Comparison of ENCODE assay signal across 10 cellular contexts in the genomic region with DNA sequence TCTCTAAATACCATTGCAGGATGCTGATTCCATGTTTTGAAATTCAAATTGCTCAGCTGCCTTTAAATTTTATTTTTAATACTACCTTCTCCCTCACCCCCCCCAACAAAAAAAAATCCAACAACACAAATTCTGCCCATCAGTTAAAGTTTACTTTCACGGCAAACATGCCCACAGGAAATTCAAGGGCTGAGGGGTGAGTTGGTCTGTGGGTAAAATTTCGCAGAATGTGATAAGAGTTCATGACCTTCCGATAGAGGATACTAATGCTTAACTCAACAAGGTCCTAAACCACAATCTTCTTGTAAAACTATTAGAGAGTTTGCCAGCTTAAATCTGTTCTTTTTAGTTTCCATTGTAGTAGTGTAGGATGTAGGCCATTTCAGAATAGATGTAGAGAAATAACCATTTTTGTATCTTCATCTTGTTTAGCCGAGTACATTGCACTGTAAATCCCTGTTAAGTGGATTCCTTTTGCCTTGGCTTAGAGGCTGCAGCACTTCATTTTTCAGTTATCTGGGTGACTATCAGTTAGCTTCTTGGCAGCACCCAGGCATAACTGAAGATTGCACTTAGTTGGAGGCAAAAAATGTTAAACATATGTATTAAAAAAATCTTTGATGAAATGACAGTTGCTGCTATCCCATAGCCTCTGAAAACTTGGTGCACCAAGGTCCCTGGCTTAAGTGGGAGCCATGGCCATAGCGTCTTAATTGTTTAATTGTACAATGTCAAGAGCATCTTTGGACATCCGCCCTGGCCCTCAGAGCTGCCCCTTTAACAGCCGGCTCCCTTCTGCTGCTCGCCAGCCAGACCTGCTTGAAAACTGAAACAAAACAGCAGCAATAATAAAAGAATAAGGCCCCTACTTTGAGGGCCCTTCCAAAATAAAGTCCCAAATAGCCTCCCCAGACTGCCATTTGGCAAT.
DNase-seq lines count a peak whose midpoint lies in the region; FAIRE-seq and TF ChIP-seq lines count a peak whose summit lies in the region.
"Had no signal": no experiment of that assay in that cellular context is flagged by ENCODE, and none has a peak within 500 bp of the region (broad histone marks: within the 10 kb centered on the region; RNA-seq: fewer than 3 reads in every experiment).

No MANE protein-coding gene starts in this region.

- H2AFZ ChIP-seq in neural progenitor cell (replicated peaks): no peak overlapping the region

- H3K79me2 ChIP-seq in neural progenitor cell (ENCODE audit: low read depth): peaks cover 75% of the 10 kb centered on the region

- H3K36me3 ChIP-seq in endodermal cell (ENCODE audit: control insufficient read depth, insufficient read depth, low read length) (no peaks in the 10 kb centered on the region), neural progenitor cell (no peaks in the 10 kb centered on the region)

- TF ChIP-seq CTCF in endodermal cell (conservative IDR thresholded peaks at IDR 0.05) (no peak), neural progenitor cell (IDR thresholded peaks at IDR 0.05) (no peak), coronary artery (IDR thresholded peaks at IDR 0.05) (no peak)

- H3K9ac ChIP-seq in endodermal cell (ENCODE audit: extremely low read depth, low read length, poor library complexity, severe bottlenecking): no peak overlapping the region
- no peak overlapping the region for H3K9ac ChIP-seq in neural progenitor cell

- peaks cover 59% of the 10 kb centered on the region for H4K20me1 ChIP-seq in neural progenitor cell (ENCODE audit: low read depth)

- peaks cover 40% of the 10 kb centered on the region for H3K27me3 Mint-ChIP-seq in endodermal cell (ENCODE audit: insufficient read depth)
- peaks cover 16% of the 10 kb centered on the region for H3K27me3 Mint-ChIP-seq in neural progenitor cell (ENCODE audit: insufficient read depth, low read depth)

- peaks cover 58% of the 10 kb centered on the region for H3F3A ChIP-seq in neural progenitor cell (ENCODE audit: low read depth)

- no peaks in the 10 kb centered on the region for H3K9me3 ChIP-seq in endodermal cell (ENCODE audit: control insufficient read depth, low read length)
- no peaks in the 10 kb centered on the region for H3K9me3 ChIP-seq in neural progenitor cell (ENCODE audit: low read depth)

- H3K4me2 ChIP-seq in neural progenitor cell: peak overlapping the region; percentile 99

- peak; percentile 9 for FAIRE-seq in GM18507 (lab: Jason Lieb, UNC)
- FAIRE-seq: GM12892 had no signal

- DNase-seq in GM18507 (ENCODE audit: extremely low spot score, insufficient read length, low read depth) (no peak), NCI-H524 treated with DMSO at 0.1 percent for 48 hours (lab: John Stamatoyannopoulos, UW) (peak; percentile 32), endodermal cell (no peak), neural progenitor cell (ENCODE audit: low spot score) (no peak), coronary artery (ENCODE audit: low spot score) (no peak), SIG-M5 treated with dmso at 0.1 percent for 504 hours (lab: John Stamatoyannopoulos, UW; ENCODE audit: unreplicated experiment) (no peak), NCI-H1694 treated with DMSO at 0.1 percent for 48 hours (lab: John Stamatoyannopoulos, UW) (no peak)
- DNase-seq: activated CD4-positive, alpha-beta T cell treated with anti-CD3 and anti-CD28 coated beads, Interleukin-2, amount 50 U/mL, for 48 hours; DMS 273 treated with DMSO at 0.1 percent for 48 hours had no signal

- H3K4me3 Mint-ChIP-seq in endodermal cell (peak overlapping the region; percentile 67), neural progenitor cell (peak overlapping the region; percentile 98)

- peaks cover 18% of the 10 kb centered on the region for H3K4me1 ChIP-seq in endodermal cell (ENCODE audit: control insufficient read depth, insufficient read depth, low read length)
- H3K4me1 ChIP-seq in neural progenitor cell: peaks cover 70% of the 10 kb centered on the region

- peak overlapping the region; percentile 95 for H3K27ac ChIP-seq in endodermal cell (ENCODE audit: low read depth, low read length)
- H3K27ac ChIP-seq in neural progenitor cell: no peak overlapping the region
- H3K27ac ChIP-seq in coronary artery: no peak overlapping the region

- H3K27ac Mint-ChIP-seq in endodermal cell (no peak overlapping the region), neural progenitor cell (no peak overlapping the region)

- 71 to 87% methylated on average over 2 to 8 of the region's 8 CpGs for WGBS in endodermal cell (ENCODE audit: insufficient coverage in 1 of 2, insufficient read length in 1 of 2), 2 experiments

- H3K4me3 ChIP-seq in endodermal cell (ENCODE audit: low read length) (peak overlapping the region; percentile 78), neural progenitor cell (peak overlapping the region; percentile 98), coronary artery (no peak overlapping the region)

- H3K27me3 ChIP-seq in endodermal cell (ENCODE audit: control insufficient read depth, insufficient read depth, low read length, poor library complexity, severe bottlenecking) (peaks cover 32% of the 10 kb centered on the region), neural progenitor cell (peaks cover 21% of the 10 kb centered on the region)

- H3K9me3 Mint-ChIP-seq in endodermal cell (no peaks in the 10 kb centered on the region), neural progenitor cell (no peaks in the 10 kb centered on the region)

- H3K4me1 Mint-ChIP-seq in endodermal cell: peaks cover 42% of the 10 kb centered on the region
- H3K4me1 Mint-ChIP-seq in neural progenitor cell: peaks cover 71% of the 10 kb centered on the region

- H3K36me3 Mint-ChIP-seq in endodermal cell (ENCODE audit: low read depth) (no peaks in the 10 kb centered on the region), neural progenitor cell (no peaks in the 10 kb centered on the region)
